Comparison of ENCODE assay signal across 1 cellular context in the genomic region with DNA sequence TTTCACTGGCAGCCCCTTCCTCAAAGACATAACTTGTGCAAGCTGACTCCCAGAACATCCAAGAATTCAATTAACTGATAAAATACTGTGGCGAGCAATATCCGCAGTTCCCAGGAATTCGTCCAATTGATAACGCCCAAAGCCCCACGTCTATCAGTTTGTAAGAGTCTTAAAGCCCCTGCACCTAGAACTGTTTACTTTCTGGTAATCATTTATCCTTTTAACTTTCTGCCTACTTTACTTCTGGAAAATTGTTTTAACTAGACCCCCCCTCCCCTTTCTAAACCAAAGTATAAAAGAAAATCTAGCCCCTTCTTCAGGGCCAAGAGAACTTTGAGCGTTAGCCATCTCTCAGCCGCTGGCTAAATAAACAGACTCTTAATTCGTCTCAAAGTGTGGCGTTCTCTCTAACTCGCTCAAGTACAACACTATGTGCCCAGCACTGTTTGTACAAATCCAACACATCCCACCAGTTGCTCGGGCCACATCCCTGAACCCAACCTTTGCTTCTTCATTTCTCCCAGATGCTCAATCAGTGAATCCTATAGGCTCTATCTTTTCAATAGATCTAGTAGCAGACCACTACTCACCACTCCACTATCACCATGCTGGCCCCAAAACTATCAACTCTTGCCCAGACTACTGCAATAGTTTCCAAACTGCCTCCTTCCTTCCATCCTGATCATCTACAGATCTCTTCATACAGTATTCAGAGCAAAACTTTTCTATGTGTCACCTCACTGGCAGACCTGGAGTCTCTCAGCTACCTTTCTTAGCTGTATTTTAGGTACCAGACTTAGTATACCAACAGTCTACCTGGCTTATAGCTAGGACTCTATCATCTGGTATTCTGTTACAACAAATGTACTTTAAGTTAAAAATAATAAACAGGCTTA.
TF ChIP-seq lines count a peak whose summit lies in the region.

No MANE protein-coding gene starts in this region.

TF ChIP-seq in HepG2, 621 proteins besides CTCF, POLR2A, EP300 and RAD21 (continued from another document and continues in another):
- TF ChIP-seq ZSCAN5A (CRISPR knock-in tag; IDR thresholded peaks at IDR 0.05; ENCODE audit: borderline replicate concordance), result 0 out of 2 replicates have a peak, but pooled peaks have one; percentile 74
- peak; percentile 39; the same call in 1 of the 2 replicates for TF ChIP-seq HMG20A (CRISPR knock-in tag; IDR thresholded peaks at IDR 0.05; ENCODE audit: borderline replicate concordance)
- TF ChIP-seq MED1 (CRISPR knock-in tag; IDR thresholded peaks at IDR 0.05), result peak; percentile 90
- TF ChIP-seq ERF (CRISPR knock-in tag; IDR thresholded peaks at IDR 0.05), result peak; percentile 35; the same call in 1 of the 2 replicates
- peak; percentile 62 for TF ChIP-seq POLR2AphosphoS5 (IDR thresholded peaks at IDR 0.05; ENCODE audit: low read depth, low read length)
- peak; percentile 42; the same call in 1 of the 2 replicates for TF ChIP-seq HNF4G (IDR thresholded peaks at IDR 0.05; ENCODE audit: borderline replicate concordance, low read depth, low read length)
- TF ChIP-seq HNF4G (CRISPR knock-in tag; IDR thresholded peaks at IDR 0.05; ENCODE audit: borderline replicate concordance, low read depth), result 0 out of 2 replicates have a peak, but pooled peaks have one; percentile 16
- TF ChIP-seq SNAI1 (CRISPR knock-in tag; IDR thresholded peaks at IDR 0.05; ENCODE audit: borderline replicate concordance), result no peak
- 0 out of 2 replicates have a peak, but pooled peaks have one; percentile 22 for TF ChIP-seq ATF2 (CRISPR knock-in tag; IDR thresholded peaks at IDR 0.05)
- TF ChIP-seq RCOR2 (CRISPR knock-in tag; IDR thresholded peaks at IDR 0.05), result 0 out of 2 replicates have a peak, but pooled peaks have one; percentile 40
- TF ChIP-seq ARNT2 (CRISPR knock-in tag; IDR thresholded peaks at IDR 0.05; ENCODE audit: low read depth), result peak; percentile 18; the same call in 1 of the 2 replicates
- 0 out of 2 replicates have a peak, but pooled peaks have one; percentile 42 for TF ChIP-seq ZNF567 (CRISPR knock-in tag; IDR thresholded peaks at IDR 0.05; ENCODE audit: borderline replicate concordance)
- peak; percentile 41; the same call in 1 of the 2 replicates for TF ChIP-seq MIER3 (CRISPR knock-in tag; IDR thresholded peaks at IDR 0.05; ENCODE audit: borderline replicate concordance)
- 0 out of 2 replicates have a peak, but pooled peaks have one; percentile 62 for TF ChIP-seq TSC22D2 (CRISPR knock-in tag; IDR thresholded peaks at IDR 0.05; ENCODE audit: borderline replicate concordance)
- TF ChIP-seq FOXK1 (CRISPR knock-in tag; IDR thresholded peaks at IDR 0.05; ENCODE audit: borderline replicate concordance, low read depth), result peak; percentile 45; the same call in 1 of the 2 replicates
- peak; percentile 55; the same call in 1 of the 2 replicates for TF ChIP-seq SOX5 (CRISPR knock-in tag; IDR thresholded peaks at IDR 0.05; ENCODE audit: borderline replicate concordance)
- TF ChIP-seq ZNF512 (CRISPR knock-in tag; IDR thresholded peaks at IDR 0.05), result no peak
- peak; percentile 46; the same call in 1 of the 2 replicates for TF ChIP-seq FOSL2 (CRISPR knock-in tag; IDR thresholded peaks at IDR 0.05)
- peak; percentile 41 for TF ChIP-seq SAP130 (CRISPR knock-in tag; IDR thresholded peaks at IDR 0.05; ENCODE audit: low read depth)
- peak; percentile 41; the same call in 1 of the 2 replicates for TF ChIP-seq ZNF543 (CRISPR knock-in tag; IDR thresholded peaks at IDR 0.05)
- TF ChIP-seq HDAC1 (CRISPR knock-in tag; IDR thresholded peaks at IDR 0.05), result peak; percentile 43; the same call in 1 of the 2 replicates
- peak; percentile 87; the same call in 1 of the 2 replicates for TF ChIP-seq NCOR1 (IDR thresholded peaks at IDR 0.05; ENCODE audit: borderline replicate concordance, low read length)
- TF ChIP-seq ZNF264 (CRISPR knock-in tag; IDR thresholded peaks at IDR 0.05), result peak; percentile 97
- TF ChIP-seq ZNF260 (CRISPR knock-in tag; IDR thresholded peaks at IDR 0.05; ENCODE audit: borderline replicate concordance, low read depth), result no peak
- TF ChIP-seq KDM3A (CRISPR knock-in tag; IDR thresholded peaks at IDR 0.05; ENCODE audit: low read depth), result peak; percentile 58; the same call in 1 of the 2 replicates
- TF ChIP-seq SP5 (CRISPR knock-in tag; IDR thresholded peaks at IDR 0.05; ENCODE audit: borderline replicate concordance, low read depth), result 0 out of 2 replicates have a peak, but pooled peaks have one; percentile 26
- peak; percentile 44; the same call in 1 of the 2 replicates for TF ChIP-seq MAX (IDR thresholded peaks at IDR 0.05)
- TF ChIP-seq SSRP1 (CRISPR knock-in tag; IDR thresholded peaks at IDR 0.05), result peak; percentile 60; the same call in 1 of the 2 replicates
- TF ChIP-seq HOXA3 (CRISPR knock-in tag; IDR thresholded peaks at IDR 0.05), result peak; percentile 60
- TF ChIP-seq, protein P1, sequence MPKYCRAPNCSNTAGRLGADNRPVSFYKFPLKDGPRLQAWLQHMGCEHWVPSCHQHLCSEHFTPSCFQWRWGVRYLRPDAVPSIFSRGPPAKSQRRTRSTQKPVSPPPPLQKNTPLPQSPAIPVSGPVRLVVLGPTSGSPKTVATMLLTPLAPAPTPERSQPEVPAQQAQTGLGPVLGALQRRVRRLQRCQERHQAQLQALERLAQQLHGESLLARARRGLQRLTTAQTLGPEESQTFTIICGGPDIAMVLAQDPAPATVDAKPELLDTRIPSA (CRISPR knock-in tag; IDR thresholded peaks at IDR 0.05; ENCODE audit: borderline replicate concordance), result no peak
- TF ChIP-seq RARA (CRISPR knock-in tag; IDR thresholded peaks at IDR 0.05), result peak; percentile 78
- 0 out of 2 replicates have a peak, but pooled peaks have one; percentile 35 for TF ChIP-seq ZNF710 (CRISPR knock-in tag; IDR thresholded peaks at IDR 0.05; ENCODE audit: borderline replicate concordance)
- TF ChIP-seq ZNF652 (CRISPR knock-in tag; IDR thresholded peaks at IDR 0.05; ENCODE audit: borderline replicate concordance, low read depth), result peak; percentile 43; the same call in 1 of the 2 replicates
- peak; percentile 93 for TF ChIP-seq HNF1A (IDR thresholded peaks at IDR 0.05; ENCODE audit: low read depth)
- peak; percentile 92 for TF ChIP-seq HNF1A (CRISPR knock-in tag; IDR thresholded peaks at IDR 0.05; ENCODE audit: borderline replicate concordance)
- TF ChIP-seq, protein P2, sequence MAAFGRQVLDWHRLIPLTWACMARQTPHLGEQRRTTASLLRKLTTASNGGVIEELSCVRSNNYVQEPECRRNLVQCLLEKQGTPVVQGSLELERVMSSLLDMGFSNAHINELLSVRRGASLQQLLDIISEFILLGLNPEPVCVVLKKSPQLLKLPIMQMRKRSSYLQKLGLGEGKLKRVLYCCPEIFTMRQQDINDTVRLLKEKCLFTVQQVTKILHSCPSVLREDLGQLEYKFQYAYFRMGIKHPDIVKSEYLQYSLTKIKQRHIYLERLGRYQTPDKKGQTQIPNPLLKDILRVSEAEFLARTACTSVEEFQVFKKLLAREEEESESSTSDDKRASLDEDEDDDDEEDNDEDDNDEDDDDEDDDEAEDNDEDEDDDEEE (CRISPR knock-in tag; IDR thresholded peaks at IDR 0.05), result no peak
- TF ChIP-seq FOXA1 (IDR thresholded peaks at IDR 0.05), result no peak
- TF ChIP-seq FOXA1 (CRISPR knock-in tag; IDR thresholded peaks at IDR 0.05), result peak; percentile 62; the same call in 1 of the 2 replicates
- TF ChIP-seq CREB1 (IDR thresholded peaks at IDR 0.05), result no peak
- 0 out of 2 replicates have a peak, but pooled peaks have one; percentile 37 for TF ChIP-seq CREB1 (CRISPR knock-in tag; IDR thresholded peaks at IDR 0.05)
- TF ChIP-seq ASH2L (IDR thresholded peaks at IDR 0.05; ENCODE audit: insufficient read length, low read depth, low read length), result peak; percentile 67
- TF ChIP-seq CBX2 (IDR thresholded peaks at IDR 0.05; ENCODE audit: low read depth, low read length), result no peak
- no peak for TF ChIP-seq CBX2 (CRISPR knock-in tag; IDR thresholded peaks at IDR 0.05; ENCODE audit: low read depth)
- TF ChIP-seq NR2F6 (IDR thresholded peaks at IDR 0.05), result no peak
- peak; percentile 22; the same call in 1 of the 2 replicates for TF ChIP-seq NR2F6 (CRISPR knock-in tag; IDR thresholded peaks at IDR 0.05)
